In genomic region chr12:92927436-92928116, GRCh38 we compare ENCODE assay signal across 8 cellular contexts. TPM values are rescaled to one million over a fixed set of nuclear protein-coding genes. Genes with fewer than 3 reads are reported as not detected.
DNase-seq lines count a peak whose midpoint lies in the region; ATAC-seq lines count a peak whose summit lies in the region.

No MANE protein-coding gene starts in this region.

- peak overlapping the region; percentile 98 for H3K27ac Mint-ChIP-seq in activated naive CD8-positive, alpha-beta T cell treated with anti-CD3 and anti-CD28 coated beads for 36 hours
- H3K27ac Mint-ChIP-seq in immature natural killer cell: peak overlapping the region; percentile 87 to 96 (median 93)
- peak overlapping the region; percentile 78 for H3K27ac Mint-ChIP-seq in stimulated activated memory B cell treated with anti-CD40 and anti-IgM and Interleukin-4, amounts not matched to agents 10 μg/mL and 1 μg/mL and 100 μg/mL, for 72 hours

- no peaks in the 10 kb centered on the region for H3K9me3 Mint-ChIP-seq in activated naive CD8-positive, alpha-beta T cell treated with anti-CD3 and anti-CD28 coated beads for 36 hours
- H3K9me3 Mint-ChIP-seq in immature natural killer cell: peaks cover 0 to 3% (median 0%) of the 10 kb centered on the region in 6 donors
- H3K9me3 Mint-ChIP-seq in stimulated activated memory B cell treated with anti-CD40 and anti-IgM and Interleukin-4, amounts not matched to agents 10 μg/mL and 1 μg/mL and 100 μg/mL, for 72 hours: no peaks in the 10 kb centered on the region

- no peaks in the 10 kb centered on the region for H3K27me3 Mint-ChIP-seq in activated naive CD8-positive, alpha-beta T cell treated with anti-CD3 and anti-CD28 coated beads for 36 hours
- H3K27me3 Mint-ChIP-seq in immature natural killer cell (ENCODE audit: low read depth in 3 of 3): peaks cover 3 to 15% (median 3%) of the 10 kb centered on the region in 3 donors
- H3K27me3 Mint-ChIP-seq in stimulated activated memory B cell treated with anti-CD40 and anti-IgM and Interleukin-4, amounts not matched to agents 10 μg/mL and 1 μg/mL and 100 μg/mL, for 72 hours: no peaks in the 10 kb centered on the region

- peak overlapping the region; percentile 90 for H3K4me3 Mint-ChIP-seq in activated naive CD8-positive, alpha-beta T cell treated with anti-CD3 and anti-CD28 coated beads for 36 hours
- peak overlapping the region; percentile 64 to 91 (median 86) for H3K4me3 Mint-ChIP-seq in immature natural killer cell
- peak overlapping the region; percentile 89 for H3K4me3 Mint-ChIP-seq in stimulated activated memory B cell treated with anti-CD40 and anti-IgM and Interleukin-4, amounts not matched to agents 10 μg/mL and 1 μg/mL and 100 μg/mL, for 72 hours

- peaks cover 35% of the 10 kb centered on the region for H3K4me1 Mint-ChIP-seq in activated naive CD8-positive, alpha-beta T cell treated with anti-CD3 and anti-CD28 coated beads for 36 hours
- H3K4me1 Mint-ChIP-seq in immature natural killer cell: peaks cover 27 to 33% of the 10 kb centered on the region in 2 donors
- H3K4me1 Mint-ChIP-seq in stimulated activated memory B cell treated with anti-CD40 and anti-IgM and Interleukin-4, amounts not matched to agents 10 μg/mL and 1 μg/mL and 100 μg/mL, for 72 hours: peaks cover 48% of the 10 kb centered on the region

- peaks cover 13% of the 10 kb centered on the region for H3K36me3 Mint-ChIP-seq in activated naive CD8-positive, alpha-beta T cell treated with anti-CD3 and anti-CD28 coated beads for 36 hours
- peaks cover 0 to 4% (median 3%) of the 10 kb centered on the region in 3 donors for H3K36me3 Mint-ChIP-seq in immature natural killer cell
- peaks cover 12% of the 10 kb centered on the region for H3K36me3 Mint-ChIP-seq in stimulated activated memory B cell treated with anti-CD40 and anti-IgM and Interleukin-4, amounts not matched to agents 10 μg/mL and 1 μg/mL and 100 μg/mL, for 72 hours

- DNase-seq in activated CD4-positive, CD25-positive, alpha-beta regulatory T cell (lab: John Stamatoyannopoulos, UW): no peak
- DNase-seq in HuH-7.5 (ENCODE audit: low spot score): peak; percentile 60
- DNase-seq in activated naive CD8-positive, alpha-beta T cell treated with anti-CD3 and anti-CD28 coated beads for 36 hours: no peak
- no peak for DNase-seq in immature natural killer cell
- DNase-seq in NCI-H748 treated with DMSO at 0.1 percent for 48 hours (lab: John Stamatoyannopoulos, UW): no peak

- ATAC-seq in activated CD4-positive, CD25-positive, alpha-beta regulatory T cell treated with anti-CD3 and anti-CD28 coated beads, Interleukin-2, amount 50 U/mL, for 24 hours: peak; percentile 1
- ATAC-seq in stimulated activated memory B cell treated with anti-CD40 and anti-IgM and Interleukin-4, amounts not matched to agents 10 μg/mL and 1 μg/mL and 100 μg/mL, for 72 hours: no peak
- no peak for ATAC-seq in HG03108 (IDR thresholded peaks at IDR 0.05; ENCODE audit: unreplicated experiment)

RNA-seq across cellular contexts. Expression of gene EEA1, which starts 1.5 kb away (rescaled TPM):
- 10 to 100 TPM; 17.5 TPM for total RNA-seq in activated naive CD8-positive, alpha-beta T cell treated with anti-CD3 and anti-CD28 coated beads for 36 hours
- polyA plus RNA-seq in immature natural killer cell: 10 to 100 TPM in 1 of 3 donors, 1 to 10 TPM in 2; 1.8 to 12.5 (median 3.5) TPM

Comparison
In these comparisons a context has a peak if more than half of its experiments do, and no peak if none do; other contexts are left out.
1. ATAC-seq: peak in activated CD4-positive, CD25-positive, alpha-beta regulatory T cell treated with anti-CD3 and anti-CD28 coated beads, Interleukin-2, amount 50 U/mL, for 24 hours (2 of 2); none in stimulated activated memory B cell treated with anti-CD40 and anti-IgM and Interleukin-4, amounts not matched to agents 10 μg/mL and 1 μg/mL and 100 μg/mL, for 72 hours (single experiment) and HG03108 (single experiment).
2. Peak in every context shown above with its lines, with median percentiles within 50 percentile points of each other: H3K27ac Mint-ChIP-seq and H3K4me3 Mint-ChIP-seq.